ENCODE assay signal across 1 cellular context in the genomic region with DNA sequence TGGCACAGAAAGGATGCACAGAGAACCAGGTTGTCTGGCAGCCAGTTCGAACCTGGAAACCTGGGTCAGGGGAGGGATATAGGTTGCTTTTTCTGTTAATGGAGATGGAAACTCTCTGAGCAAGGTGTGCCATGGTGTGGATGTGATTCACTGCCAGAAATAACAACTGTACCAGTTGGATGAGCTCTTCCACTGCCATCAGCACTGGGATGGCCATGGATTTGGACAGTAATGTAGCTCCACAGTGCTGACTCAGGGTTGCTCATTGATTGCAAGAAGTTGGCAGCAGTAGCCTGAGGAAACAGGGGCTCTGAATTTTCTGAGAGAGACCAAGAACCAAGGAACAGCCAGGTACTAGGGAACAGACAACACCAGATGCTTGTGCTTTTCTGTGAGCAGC.
TF ChIP-seq lines count a peak whose summit lies in the region.

No MANE protein-coding gene starts in this region.

TF ChIP-seq in A549, 52 proteins besides CTCF, POLR2A, EP300 and RAD21:
- TF ChIP-seq, protein P1, sequence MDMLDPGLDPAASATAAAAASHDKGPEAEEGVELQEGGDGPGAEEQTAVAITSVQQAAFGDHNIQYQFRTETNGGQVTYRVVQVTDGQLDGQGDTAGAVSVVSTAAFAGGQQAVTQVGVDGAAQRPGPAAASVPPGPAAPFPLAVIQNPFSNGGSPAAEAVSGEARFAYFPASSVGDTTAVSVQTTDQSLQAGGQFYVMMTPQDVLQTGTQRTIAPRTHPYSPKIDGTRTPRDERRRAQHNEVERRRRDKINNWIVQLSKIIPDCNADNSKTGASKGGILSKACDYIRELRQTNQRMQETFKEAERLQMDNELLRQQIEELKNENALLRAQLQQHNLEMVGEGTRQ (IDR thresholded peaks at IDR 0.05): no peak
- no peak for TF ChIP-seq GATA3 (IDR thresholded peaks at IDR 0.05; ENCODE audit: borderline replicate concordance)
- no peak for TF ChIP-seq ZSCAN20 (CRISPR knock-in tag; IDR thresholded peaks at IDR 0.05)
- TF ChIP-seq JUNB (IDR thresholded peaks at IDR 0.05): no peak
- TF ChIP-seq HOXA7 (CRISPR knock-in tag; IDR thresholded peaks at IDR 0.05): no peak
- no peak for TF ChIP-seq SMC3 (IDR thresholded peaks at IDR 0.05)
- no peak for TF ChIP-seq RNF2 (IDR thresholded peaks at IDR 0.05; ENCODE audit: borderline replicate concordance, low read depth)
- TF ChIP-seq ELK1 (IDR thresholded peaks at IDR 0.05; ENCODE audit: low read depth, low read length): no peak
- TF ChIP-seq NR3C1 (IDR thresholded peaks at IDR 0.05): no peak
- no peak for TF ChIP-seq MAX (IDR thresholded peaks at IDR 0.05)
- no peak for TF ChIP-seq CEBPB (IDR thresholded peaks at IDR 0.05)
- TF ChIP-seq KDM5A (IDR thresholded peaks at IDR 0.05): no peak
- no peak for TF ChIP-seq BHLHE40 (IDR thresholded peaks at IDR 0.05; ENCODE audit: low read depth, low read length)
- no peak for TF ChIP-seq EHF (CRISPR knock-in tag; IDR thresholded peaks at IDR 0.05)
- no peak for TF ChIP-seq ZFP36 (IDR thresholded peaks at IDR 0.05; ENCODE audit: borderline replicate concordance, partially characterized antibody)
